Comparison of ENCODE assay signal across 1 cellular context in the genomic region with DNA sequence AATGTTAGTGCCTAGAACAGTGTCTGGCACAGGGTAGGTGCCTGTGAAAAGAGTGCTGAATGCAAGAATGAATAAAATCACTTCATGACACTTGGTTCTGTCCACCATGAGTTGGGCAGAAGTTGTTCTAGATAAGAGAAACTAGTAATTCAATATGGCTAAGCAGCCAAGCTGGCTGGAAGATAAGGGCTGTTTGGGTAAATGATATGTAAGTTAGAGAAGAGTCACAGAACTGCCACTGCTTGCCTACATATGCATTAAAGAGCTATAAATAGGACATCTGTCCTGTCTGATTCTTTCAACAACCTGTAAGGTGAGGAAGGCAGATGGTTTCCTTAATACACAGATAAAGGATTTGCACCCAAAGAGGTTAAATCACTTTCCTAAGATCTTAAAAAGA.
TF ChIP-seq lines count a peak whose summit lies in the region.

No MANE protein-coding gene starts in this region.

TF ChIP-seq in K562, 482 proteins besides CTCF, POLR2A, EP300 and RAD21 (continued from another document and continues in another):
- TF ChIP-seq, protein P1, sequence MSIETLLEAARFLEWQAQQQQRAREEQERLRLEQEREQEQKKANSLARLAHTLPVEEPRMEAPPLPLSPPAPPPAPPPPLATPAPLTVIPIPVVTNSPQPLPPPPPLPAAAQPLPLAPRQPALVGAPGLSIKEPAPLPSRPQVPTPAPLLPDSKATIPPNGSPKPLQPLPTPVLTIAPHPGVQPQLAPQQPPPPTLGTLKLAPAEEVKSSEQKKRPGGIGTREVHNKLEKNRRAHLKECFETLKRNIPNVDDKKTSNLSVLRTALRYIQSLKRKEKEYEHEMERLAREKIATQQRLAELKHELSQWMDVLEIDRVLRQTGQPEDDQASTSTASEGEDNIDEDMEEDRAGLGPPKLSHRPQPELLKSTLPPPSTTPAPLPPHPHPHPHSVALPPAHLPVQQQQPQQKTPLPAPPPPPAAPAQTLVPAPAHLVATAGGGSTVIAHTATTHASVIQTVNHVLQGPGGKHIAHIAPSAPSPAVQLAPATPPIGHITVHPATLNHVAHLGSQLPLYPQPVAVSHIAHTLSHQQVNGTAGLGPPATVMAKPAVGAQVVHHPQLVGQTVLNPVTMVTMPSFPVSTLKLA (conservative IDR thresholded peaks at IDR 0.05), result peak in 1 of 2 experiments; percentile 57; a peak in 1 of 4 replicates
- peak; percentile 98 for TF ChIP-seq CBFA2T2 (conservative IDR thresholded peaks at IDR 0.05)
- peak in 1 of 2 experiments; percentile 63; a peak in 1 of 4 replicates for TF ChIP-seq TBL1XR1 (IDR thresholded peaks at IDR 0.05; ENCODE audit: low read length in 2 of 2)
- TF ChIP-seq GATA2 (CRISPR knock-in tag; IDR thresholded peaks at IDR 0.05), result peak; percentile 88
- peak; percentile 85 for TF ChIP-seq MEIS2 (IDR thresholded peaks at IDR 0.05; ENCODE audit: partially characterized antibody)
- TF ChIP-seq JUN (IDR thresholded peaks at IDR 0.05; ENCODE audit: borderline replicate concordance, low read depth, low read length), result no peak
- no peak for TF ChIP-seq JUN (CRISPR knock-in tag; IDR thresholded peaks at IDR 0.05; ENCODE audit: borderline replicate concordance)
- TF ChIP-seq ZNF780A (CRISPR knock-in tag; IDR thresholded peaks at IDR 0.05), result no peak
- TF ChIP-seq BRD4 (IDR thresholded peaks at IDR 0.05), result no peak
- TF ChIP-seq, protein P2, sequence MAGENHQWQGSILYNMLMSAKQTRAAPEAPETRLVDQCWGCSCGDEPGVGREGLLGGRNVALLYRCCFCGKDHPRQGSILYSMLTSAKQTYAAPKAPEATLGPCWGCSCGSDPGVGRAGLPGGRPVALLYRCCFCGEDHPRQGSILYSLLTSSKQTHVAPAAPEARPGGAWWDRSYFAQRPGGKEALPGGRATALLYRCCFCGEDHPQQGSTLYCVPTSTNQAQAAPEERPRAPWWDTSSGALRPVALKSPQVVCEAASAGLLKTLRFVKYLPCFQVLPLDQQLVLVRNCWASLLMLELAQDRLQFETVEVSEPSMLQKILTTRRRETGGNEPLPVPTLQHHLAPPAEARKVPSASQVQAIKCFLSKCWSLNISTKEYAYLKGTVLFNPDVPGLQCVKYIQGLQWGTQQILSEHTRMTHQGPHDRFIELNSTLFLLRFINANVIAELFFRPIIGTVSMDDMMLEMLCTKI (IDR thresholded peaks at IDR 0.05; ENCODE audit: partially characterized antibody), result no peak
- TF ChIP-seq CC2D1A (IDR thresholded peaks at IDR 0.05), result peak; percentile 93
- TF ChIP-seq, protein P3, sequence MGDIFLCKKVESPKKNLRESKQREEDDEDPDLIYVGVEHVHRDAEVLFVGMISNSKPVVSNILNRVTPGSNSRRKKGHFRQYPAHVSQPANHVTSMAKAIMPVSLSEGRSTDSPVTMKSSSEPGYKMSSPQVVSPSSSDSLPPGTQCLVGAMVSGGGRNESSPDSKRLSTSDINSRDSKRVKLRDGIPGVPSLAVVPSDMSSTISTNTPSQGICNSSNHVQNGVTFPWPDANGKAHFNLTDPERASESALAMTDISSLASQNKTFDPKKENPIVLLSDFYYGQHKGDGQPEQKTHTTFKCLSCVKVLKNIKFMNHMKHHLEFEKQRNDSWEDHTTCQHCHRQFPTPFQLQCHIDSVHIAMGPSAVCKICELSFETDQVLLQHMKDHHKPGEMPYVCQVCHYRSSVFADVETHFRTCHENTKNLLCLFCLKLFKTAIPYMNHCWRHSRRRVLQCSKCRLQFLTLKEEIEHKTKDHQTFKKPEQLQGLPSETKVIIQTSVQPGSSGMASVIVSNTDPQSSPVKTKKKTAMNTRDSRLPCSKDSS (IDR thresholded peaks at IDR 0.05; ENCODE audit: low read depth, partially characterized antibody), result no peak
- no peak for TF ChIP-seq MBD2 (IDR thresholded peaks at IDR 0.05; ENCODE audit: borderline replicate concordance, low read depth)
- TF ChIP-seq, protein P4, sequence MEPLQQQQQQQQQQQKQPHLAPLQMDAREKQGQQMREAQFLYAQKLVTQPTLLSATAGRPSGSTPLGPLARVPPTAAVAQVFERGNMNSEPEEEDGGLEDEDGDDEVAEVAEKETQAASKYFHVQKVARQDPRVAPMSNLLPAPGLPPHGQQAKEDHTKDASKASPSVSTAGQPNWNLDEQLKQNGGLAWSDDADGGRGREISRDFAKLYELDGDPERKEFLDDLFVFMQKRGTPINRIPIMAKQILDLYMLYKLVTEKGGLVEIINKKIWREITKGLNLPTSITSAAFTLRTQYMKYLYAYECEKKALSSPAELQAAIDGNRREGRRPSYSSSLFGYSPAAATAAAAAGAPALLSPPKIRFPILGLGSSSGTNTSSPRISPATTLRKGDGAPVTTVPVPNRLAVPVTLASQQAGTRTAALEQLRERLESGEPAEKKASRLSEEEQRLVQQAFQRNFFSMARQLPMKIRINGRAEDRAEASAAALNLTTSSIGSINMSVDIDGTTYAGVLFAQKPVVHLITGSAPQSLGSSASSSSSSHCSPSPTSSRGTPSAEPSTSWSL (CRISPR knock-in tag; IDR thresholded peaks at IDR 0.05; ENCODE audit: borderline replicate concordance), result no peak
- TF ChIP-seq, protein P5, sequence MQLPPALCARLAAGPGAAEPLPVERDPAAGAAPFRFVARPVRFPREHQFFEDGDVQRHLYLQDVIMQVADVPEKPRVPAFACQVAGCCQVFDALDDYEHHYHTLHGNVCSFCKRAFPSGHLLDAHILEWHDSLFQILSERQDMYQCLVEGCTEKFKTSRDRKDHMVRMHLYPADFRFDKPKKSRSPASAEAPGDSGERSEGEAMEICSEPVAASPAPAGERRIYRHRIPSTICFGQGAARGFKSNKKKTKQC (CRISPR knock-in tag; IDR thresholded peaks at IDR 0.05), result no peak
- TF ChIP-seq NFIX (CRISPR knock-in tag; IDR thresholded peaks at IDR 0.05; ENCODE audit: low read depth), result no peak
- no peak for TF ChIP-seq NEUROD1 (IDR thresholded peaks at IDR 0.05; ENCODE audit: borderline replicate concordance, low read depth, low read length, partially characterized antibody)
- TF ChIP-seq, protein P6, sequence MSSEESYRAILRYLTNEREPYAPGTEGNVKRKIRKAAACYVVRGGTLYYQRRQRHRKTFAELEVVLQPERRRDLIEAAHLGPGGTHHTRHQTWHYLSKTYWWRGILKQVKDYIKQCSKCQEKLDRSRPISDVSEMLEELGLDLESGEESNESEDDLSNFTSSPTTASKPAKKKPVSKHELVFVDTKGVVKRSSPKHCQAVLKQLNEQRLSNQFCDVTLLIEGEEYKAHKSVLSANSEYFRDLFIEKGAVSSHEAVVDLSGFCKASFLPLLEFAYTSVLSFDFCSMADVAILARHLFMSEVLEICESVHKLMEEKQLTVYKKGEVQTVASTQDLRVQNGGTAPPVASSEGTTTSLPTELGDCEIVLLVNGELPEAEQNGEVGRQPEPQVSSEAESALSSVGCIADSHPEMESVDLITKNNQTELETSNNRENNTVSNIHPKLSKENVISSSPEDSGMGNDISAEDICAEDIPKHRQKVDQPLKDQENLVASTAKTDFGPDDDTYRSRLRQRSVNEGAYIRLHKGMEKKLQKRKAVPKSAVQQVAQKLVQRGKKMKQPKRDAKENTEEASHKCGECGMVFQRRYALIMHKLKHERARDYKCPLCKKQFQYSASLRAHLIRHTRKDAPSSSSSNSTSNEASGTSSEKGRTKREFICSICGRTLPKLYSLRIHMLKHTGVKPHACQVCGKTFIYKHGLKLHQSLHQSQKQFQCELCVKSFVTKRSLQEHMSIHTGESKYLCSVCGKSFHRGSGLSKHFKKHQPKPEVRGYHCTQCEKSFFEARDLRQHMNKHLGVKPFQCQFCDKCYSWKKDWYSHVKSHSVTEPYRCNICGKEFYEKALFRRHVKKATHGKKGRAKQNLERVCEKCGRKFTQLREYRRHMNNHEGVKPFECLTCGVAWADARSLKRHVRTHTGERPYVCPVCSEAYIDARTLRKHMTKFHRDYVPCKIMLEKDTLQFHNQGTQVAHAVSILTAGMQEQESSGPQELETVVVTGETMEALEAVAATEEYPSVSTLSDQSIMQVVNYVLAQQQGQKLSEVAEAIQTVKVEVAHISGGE (CRISPR knock-in tag; IDR thresholded peaks at IDR 0.05), result peak in 1 of 3 experiments; percentile 73; a peak in 2 of 6 replicates
- peak; percentile 92 for TF ChIP-seq SOX6 (IDR thresholded peaks at IDR 0.05)
- TF ChIP-seq, protein P7, sequence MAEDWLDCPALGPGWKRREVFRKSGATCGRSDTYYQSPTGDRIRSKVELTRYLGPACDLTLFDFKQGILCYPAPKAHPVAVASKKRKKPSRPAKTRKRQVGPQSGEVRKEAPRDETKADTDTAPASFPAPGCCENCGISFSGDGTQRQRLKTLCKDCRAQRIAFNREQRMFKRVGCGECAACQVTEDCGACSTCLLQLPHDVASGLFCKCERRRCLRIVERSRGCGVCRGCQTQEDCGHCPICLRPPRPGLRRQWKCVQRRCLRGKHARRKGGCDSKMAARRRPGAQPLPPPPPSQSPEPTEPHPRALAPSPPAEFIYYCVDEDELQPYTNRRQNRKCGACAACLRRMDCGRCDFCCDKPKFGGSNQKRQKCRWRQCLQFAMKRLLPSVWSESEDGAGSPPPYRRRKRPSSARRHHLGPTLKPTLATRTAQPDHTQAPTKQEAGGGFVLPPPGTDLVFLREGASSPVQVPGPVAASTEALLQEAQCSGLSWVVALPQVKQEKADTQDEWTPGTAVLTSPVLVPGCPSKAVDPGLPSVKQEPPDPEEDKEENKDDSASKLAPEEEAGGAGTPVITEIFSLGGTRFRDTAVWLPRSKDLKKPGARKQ (CRISPR knock-in tag; IDR thresholded peaks at IDR 0.05), result no peak
- no peak for TF ChIP-seq MCM3 (IDR thresholded peaks at IDR 0.05)
- TF ChIP-seq TEAD1 (CRISPR knock-in tag; IDR thresholded peaks at IDR 0.05), result peak in 1 of 2 experiments; percentile 59; a peak in 1 of 4 replicates
- TF ChIP-seq RHOXF2B (CRISPR knock-in tag; conservative IDR thresholded peaks at IDR 0.05), result no peak
- TF ChIP-seq RFX5 (IDR thresholded peaks at IDR 0.05; ENCODE audit: low read depth, low read length), result no peak
- TF ChIP-seq PURB (CRISPR knock-in tag; IDR thresholded peaks at IDR 0.05; ENCODE audit: low read depth), result no peak
- TF ChIP-seq RFX1 (IDR thresholded peaks at IDR 0.05), result no peak
- peak; percentile 93 for TF ChIP-seq POLR2AphosphoS5 (IDR thresholded peaks at IDR 0.05; ENCODE audit: control insufficient read depth, insufficient read depth, low read depth, low read length)
- TF ChIP-seq FUS (optimal IDR thresholded peaks at IDR 0.05; ENCODE audit: low read depth, low read length), result no peak
- TF ChIP-seq NR2C2 (CRISPR knock-in tag; IDR thresholded peaks at IDR 0.05), result no peak
- no peak for TF ChIP-seq NR2C2 (tag; IDR thresholded peaks at IDR 0.05)
- TF ChIP-seq TRIM24 (IDR thresholded peaks at IDR 0.05), result peak; percentile 88 to 90
- TF ChIP-seq HNRNPL (IDR thresholded peaks at IDR 0.05; ENCODE audit: low read depth, low read length), result no peak
- peak; percentile 90 for TF ChIP-seq NFIC (IDR thresholded peaks at IDR 0.05)
- peak; percentile 96 for TF ChIP-seq NCOR1 (IDR thresholded peaks at IDR 0.05)
- TF ChIP-seq SRSF9 (IDR thresholded peaks at IDR 0.05; ENCODE audit: borderline replicate concordance, low read depth, low read length), result no peak
- no peak for TF ChIP-seq C11orf30 (IDR thresholded peaks at IDR 0.05; ENCODE audit: low read depth)
- TF ChIP-seq PTRF (tag; IDR thresholded peaks at IDR 0.05), result no peak
- no peak for TF ChIP-seq POLR2H (tag; IDR thresholded peaks at IDR 0.05; ENCODE audit: low read depth)
- TF ChIP-seq E2F3 (CRISPR knock-in tag; IDR thresholded peaks at IDR 0.05), result no peak
- no peak for TF ChIP-seq HEY1 (CRISPR knock-in tag; IDR thresholded peaks at IDR 0.05; ENCODE audit: borderline replicate concordance)
- peak; percentile 36; the same call in 1 of the 2 replicates for TF ChIP-seq ATF7 (IDR thresholded peaks at IDR 0.05)
- TF ChIP-seq ZNF274 (IDR thresholded peaks at IDR 0.05; ENCODE audit: borderline replicate concordance, low read depth, low read length), result no peak
